Comparison of ENCODE assay signal across 8 cellular contexts in the genomic region with DNA sequence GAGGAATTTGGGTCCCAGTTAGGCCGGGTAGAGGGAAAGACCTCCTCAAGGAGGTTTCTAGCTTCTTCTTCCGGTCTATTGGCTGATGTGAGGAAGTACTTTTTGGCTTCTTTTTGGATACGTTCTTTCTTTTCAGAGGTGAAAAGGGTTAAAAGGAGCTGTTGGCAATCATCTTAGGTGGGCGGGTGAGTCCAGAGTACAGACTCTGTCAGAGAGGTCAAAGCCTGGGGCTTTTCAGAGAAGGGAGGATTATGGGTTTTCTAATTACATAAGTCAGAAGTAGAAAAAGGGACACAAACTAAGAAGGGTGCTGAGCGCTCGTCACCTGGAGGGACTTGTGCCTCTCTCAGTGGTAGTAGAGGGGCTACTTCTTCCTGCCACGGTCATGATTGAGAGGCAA.
DNase-seq lines count a peak whose midpoint lies in the region; ATAC-seq, FAIRE-seq and TF ChIP-seq lines count a peak whose summit lies in the region.
"Not testable (repeated sequence)": the region's sequence is repeated elsewhere in the genome, so short reads cannot be mapped to it uniquely, and the experiment has no call there.

No MANE protein-coding gene starts in this region.

- not testable (repeated sequence) for H3K9me3 Mint-ChIP-seq in CD4-positive, alpha-beta T cell; activated CD4-positive, alpha-beta T cell treated with anti-CD3 and anti-CD28 coated beads, Interleukin-2, amount 10 ng/mL, durations not matched to agents 7 days and 5 days; activated T-helper 1 cell treated with anti-CD3 and anti-CD28 coated beads, Interleukin-12 subunit alpha, Interleukin-12 subunit beta, Interleukin-2, Interleukin-4 antibody, amounts not matched to agents 30 ng/mL and 10 ng/mL and 1 ng/mL, durations not matched to agents 14 hours and 24 hours and 36 hours; astrocyte (ENCODE audit: unreplicated experiment)

- peak overlapping the region; percentile 96 for H3K27ac Mint-ChIP-seq in CD4-positive, alpha-beta T cell
- H3K27ac Mint-ChIP-seq in activated CD4-positive, alpha-beta T cell treated with anti-CD3 and anti-CD28 coated beads, Interleukin-2, amount 10 ng/mL, durations not matched to agents 7 days and 5 days; activated T-helper 1 cell treated with anti-CD3 and anti-CD28 coated beads, Interleukin-12 subunit alpha, Interleukin-12 subunit beta, Interleukin-2, Interleukin-4 antibody, amounts not matched to agents 30 ng/mL and 10 ng/mL and 1 ng/mL, durations not matched to agents 14 hours and 24 hours and 36 hours: not testable (repeated sequence)
- H3K27ac Mint-ChIP-seq in astrocyte (ENCODE audit: unreplicated experiment) = peak overlapping the region; percentile 34

- H2AFZ ChIP-seq in astrocyte (ENCODE audit: low read depth, low read length) = not testable (repeated sequence)

- H3K9me3 ChIP-seq in CD4-positive, alpha-beta T cell (ENCODE audit: control insufficient read depth, low read length); Peyer's patch; astrocyte (ENCODE audit: insufficient read depth, low read depth, low read length); mucosa of rectum (ENCODE audit: control insufficient read depth in 2 of 2, low read length in 2 of 2); small intestine (ENCODE audit: control insufficient read depth, low read depth): not testable (repeated sequence)

- 22 to 40% (median 33%) methylated on average over 5 to 7 of the region's 7 CpGs for WGBS in small intestine, 3 donors

- POLR2A ChIA-PET in CD4-positive, alpha-beta T cell (lab: Charles Lee); activated CD4-positive, alpha-beta T cell treated with anti-CD3 and anti-CD28 coated beads, Interleukin-2, amount 10 ng/mL, durations not matched to agents 7 days and 5 days (lab: Charles Lee): not testable (repeated sequence)

- not testable (repeated sequence) for H3K9ac ChIP-seq in astrocyte (ENCODE audit: low read length); mucosa of rectum (ENCODE audit: low read depth in 1 of 2, low read length in 2 of 2)

- H3K4me1 ChIP-seq in Peyer's patch; astrocyte (ENCODE audit: insufficient read depth, low read length); mucosa of rectum (ENCODE audit: control insufficient read depth in 2 of 2, insufficient read depth in 2 of 2, low read length in 2 of 2); small intestine (ENCODE audit: control insufficient read depth in 2 of 2, insufficient read depth in 1 of 2, low read depth in 1 of 2, low read length in 1 of 2): not testable (repeated sequence)

- H3K36me3 ChIP-seq in Peyer's patch; astrocyte (ENCODE audit: insufficient read depth, low read length); mucosa of rectum (ENCODE audit: control insufficient read depth in 2 of 2, insufficient read depth in 2 of 2, low read length in 2 of 2); small intestine (ENCODE audit: control insufficient read depth in 2 of 2, insufficient read depth in 2 of 2, low read length in 2 of 2): not testable (repeated sequence)

- H3K27ac ChIP-seq in CD4-positive, alpha-beta T cell (ENCODE audit: low read depth, low read length); astrocyte (ENCODE audit: low read depth, low read length); mucosa of rectum (ENCODE audit: low read depth in 2 of 2, low read length in 2 of 2): not testable (repeated sequence)
- H3K27ac ChIP-seq in Peyer's patch = peak overlapping the region; percentile 17 to 96 (median 78)
- peak overlapping the region; percentile 87 for H3K27ac ChIP-seq in small intestine (ENCODE audit: low read depth in 1 of 2, low read length in 1 of 2)

- peaks cover 12% of the 10 kb centered on the region for H3K36me3 Mint-ChIP-seq in CD4-positive, alpha-beta T cell (ENCODE audit: low read depth)
- H3K36me3 Mint-ChIP-seq in activated CD4-positive, alpha-beta T cell treated with anti-CD3 and anti-CD28 coated beads, Interleukin-2, amount 10 ng/mL, durations not matched to agents 7 days and 5 days (ENCODE audit: low read depth); activated T-helper 1 cell treated with anti-CD3 and anti-CD28 coated beads, Interleukin-12 subunit alpha, Interleukin-12 subunit beta, Interleukin-2, Interleukin-4 antibody, amounts not matched to agents 30 ng/mL and 10 ng/mL and 1 ng/mL, durations not matched to agents 14 hours and 24 hours and 36 hours (ENCODE audit: low read depth); astrocyte (ENCODE audit: low read depth, unreplicated experiment): not testable (repeated sequence)

- intact Hi-C loops in CD4-positive, alpha-beta T cell (cut with DNase I, micrococcal nuclease); activated T-helper 1 cell treated with anti-CD3 and anti-CD28 coated beads, Interleukin-12 subunit alpha, Interleukin-12 subunit beta, Interleukin-2, Interleukin-4 antibody, amounts not matched to agents 30 ng/mL and 10 ng/mL and 1 ng/mL, durations not matched to agents 14 hours and 24 hours and 36 hours (cut with micrococcal nuclease): not testable (repeated sequence)

- not testable (repeated sequence) for H4K20me1 ChIP-seq in astrocyte (ENCODE audit: insufficient read depth, low read length)

- not testable (repeated sequence) for H3K27me3 Mint-ChIP-seq in CD4-positive, alpha-beta T cell; activated CD4-positive, alpha-beta T cell treated with anti-CD3 and anti-CD28 coated beads, Interleukin-2, amount 10 ng/mL, durations not matched to agents 7 days and 5 days
- H3K27me3 Mint-ChIP-seq in activated T-helper 1 cell treated with anti-CD3 and anti-CD28 coated beads, Interleukin-12 subunit alpha, Interleukin-12 subunit beta, Interleukin-2, Interleukin-4 antibody, amounts not matched to agents 30 ng/mL and 10 ng/mL and 1 ng/mL, durations not matched to agents 14 hours and 24 hours and 36 hours (ENCODE audit: insufficient read depth) = peaks cover 10% of the 10 kb centered on the region
- H3K27me3 Mint-ChIP-seq in astrocyte (ENCODE audit: low read depth, unreplicated experiment) = peaks cover 36% of the 10 kb centered on the region

- DNase-seq in CD4-positive, alpha-beta T cell; activated CD4-positive, alpha-beta T cell treated with anti-CD3 and anti-CD28 coated beads, Interleukin-2, amount 10 ng/mL, durations not matched to agents 7 days and 5 days; activated T-helper 1 cell treated with anti-CD3 and anti-CD28 coated beads, Interleukin-12 subunit alpha, Interleukin-12 subunit beta, Interleukin-2, Interleukin-4 antibody, amounts not matched to agents 30 ng/mL and 10 ng/mL and 1 ng/mL, durations not matched to agents 14 hours and 24 hours and 36 hours (ENCODE audit: low spot score); astrocyte (ENCODE audit: low read depth): not testable (repeated sequence)
- DNase-seq in Peyer's patch = peak in 1 of 3 donors; percentile 55
- DNase-seq in left lobe of liver (ENCODE audit: low spot score) = peak; percentile 71
- peak; percentile 56 for DNase-seq in small intestine

- TF ChIP-seq CTCF in CD4-positive, alpha-beta T cell (IDR thresholded peaks at IDR 0.05); Peyer's patch (IDR thresholded peaks at IDR 0.05); astrocyte (IDR thresholded peaks at IDR 0.05; ENCODE audit: insufficient read depth, low read depth, low read length): not testable (repeated sequence)

- H3K4me1 Mint-ChIP-seq in CD4-positive, alpha-beta T cell (ENCODE audit: low read depth) = peaks cover 47% of the 10 kb centered on the region
- H3K4me1 Mint-ChIP-seq in activated CD4-positive, alpha-beta T cell treated with anti-CD3 and anti-CD28 coated beads, Interleukin-2, amount 10 ng/mL, durations not matched to agents 7 days and 5 days = peaks cover 28% of the 10 kb centered on the region
- H3K4me1 Mint-ChIP-seq in activated T-helper 1 cell treated with anti-CD3 and anti-CD28 coated beads, Interleukin-12 subunit alpha, Interleukin-12 subunit beta, Interleukin-2, Interleukin-4 antibody, amounts not matched to agents 30 ng/mL and 10 ng/mL and 1 ng/mL, durations not matched to agents 14 hours and 24 hours and 36 hours (ENCODE audit: low read depth) = peaks cover 25% of the 10 kb centered on the region
- peaks cover 11% of the 10 kb centered on the region for H3K4me1 Mint-ChIP-seq in astrocyte (ENCODE audit: low read depth, unreplicated experiment)

- CTCF ChIA-PET in CD4-positive, alpha-beta T cell (lab: Charles Lee) = interaction anchor here (2.0 kb wide), 1 partner anchor 69 kb away, joined by 9 read pairs; no protein-coding TSS in a partner anchor
- CTCF ChIA-PET in activated CD4-positive, alpha-beta T cell treated with anti-CD3 and anti-CD28 coated beads, Interleukin-2, amount 10 ng/mL, durations not matched to agents 7 days and 5 days (lab: Charles Lee) = interaction anchor here (0.8 kb wide), 1 partner anchor 69 kb away, joined by 3 read pairs; no protein-coding TSS in a partner anchor

- H3K4me3 ChIP-seq in Peyer's patch (peak overlapping the region in 3 of 4 donors; percentile 14 to 57 (median 47)), mucosa of rectum (ENCODE audit: low read length in 2 of 2) (peak overlapping the region; percentile 16 to 20), small intestine (ENCODE audit: low read depth in 1 of 2, low read length in 2 of 2) (peak overlapping the region in 1 of 2 donors; percentile 47)
- not testable (repeated sequence) for H3K4me3 ChIP-seq in astrocyte (ENCODE audit: insufficient read depth, low read depth, low read length)

- not testable (repeated sequence) for H3K4me2 ChIP-seq in astrocyte (ENCODE audit: low read length)

- FAIRE-seq in astrocyte (lab: Jason Lieb, UNC); small intestine (lab: Jason Lieb, UNC): not testable (repeated sequence)

- peak overlapping the region; percentile 96 for H3K4me3 Mint-ChIP-seq in CD4-positive, alpha-beta T cell
- peak overlapping the region; percentile 39 for H3K4me3 Mint-ChIP-seq in activated CD4-positive, alpha-beta T cell treated with anti-CD3 and anti-CD28 coated beads, Interleukin-2, amount 10 ng/mL, durations not matched to agents 7 days and 5 days
- peak overlapping the region; percentile 8 for H3K4me3 Mint-ChIP-seq in activated T-helper 1 cell treated with anti-CD3 and anti-CD28 coated beads, Interleukin-12 subunit alpha, Interleukin-12 subunit beta, Interleukin-2, Interleukin-4 antibody, amounts not matched to agents 30 ng/mL and 10 ng/mL and 1 ng/mL, durations not matched to agents 14 hours and 24 hours and 36 hours
- not testable (repeated sequence) for H3K4me3 Mint-ChIP-seq in astrocyte (ENCODE audit: unreplicated experiment)

- H3K27me3 ChIP-seq in CD4-positive, alpha-beta T cell (ENCODE audit: control insufficient read depth, insufficient read depth, low read length); Peyer's patch; astrocyte (ENCODE audit: insufficient read depth, low read length); mucosa of rectum (ENCODE audit: control insufficient read depth in 2 of 2, insufficient read depth in 2 of 2, low read length in 2 of 2); small intestine (ENCODE audit: control insufficient read depth in 2 of 2, insufficient read depth in 2 of 2, low read length in 2 of 2): not testable (repeated sequence)

- H3K79me2 ChIP-seq in astrocyte (ENCODE audit: insufficient read depth, low read length) = not testable (repeated sequence)

- ATAC-seq in CD4-positive, alpha-beta T cell (ENCODE audit: poor library complexity); left lobe of liver: not testable (repeated sequence)

- peak; percentile 21 to 39 for TF ChIP-seq POLR2A in Peyer's patch (IDR thresholded peaks at IDR 0.05)
